ENCODE assay signal across 1 cellular context in genomic region chr10:31940839-31941653, GRCh38.
TF ChIP-seq lines count a peak whose summit lies in the region.

No MANE protein-coding gene starts in this region.

TF ChIP-seq in HEK293, 187 proteins besides CTCF, POLR2A, EP300 and RAD21 (continued from another document and continues in another):
- TF ChIP-seq ZNF148 (tag by site-specific recombination; IDR thresholded peaks at IDR 0.05; ENCODE audit: borderline replicate concordance) (no peak), ZNF112 (tag by site-specific recombination; IDR thresholded peaks at IDR 0.05) (no peak), MEIS1 (CRISPR knock-in tag; IDR thresholded peaks at IDR 0.05; ENCODE audit: borderline replicate concordance) (no peak), ZNF133 (tag by site-specific recombination; IDR thresholded peaks at IDR 0.05) (no peak), ZSCAN30 (tag by site-specific recombination; IDR thresholded peaks at IDR 0.05) (0 out of 2 replicates have a peak, but pooled peaks have one; percentile 40), ZNF610 (tag by site-specific recombination; IDR thresholded peaks at IDR 0.05; ENCODE audit: borderline replicate concordance) (no peak), ZNF747 (tag by site-specific recombination; IDR thresholded peaks at IDR 0.05) (no peak), ZNF37A (tag by site-specific recombination; IDR thresholded peaks at IDR 0.05) (no peak), GLI4 (tag by site-specific recombination; IDR thresholded peaks at IDR 0.05) (no peak), ZBTB20 (tag by site-specific recombination; IDR thresholded peaks at IDR 0.05) (no peak), GLIS1 (tag by site-specific recombination; IDR thresholded peaks at IDR 0.05) (0 out of 2 replicates have a peak, but pooled peaks have one; percentile 7), ZNF311 (tag by site-specific recombination; IDR thresholded peaks at IDR 0.05; ENCODE audit: borderline replicate concordance) (no peak), ZNF423 (tag by site-specific recombination; IDR thresholded peaks at IDR 0.05) (no peak), ZNF629 (tag by site-specific recombination; IDR thresholded peaks at IDR 0.05) (peak; percentile 81), RBAK (tag by site-specific recombination; IDR thresholded peaks at IDR 0.05) (no peak), ZNF501 (tag by site-specific recombination; IDR thresholded peaks at IDR 0.05) (no peak), ZNF335 (tag by site-specific recombination; conservative IDR thresholded peaks at IDR 0.05) (peak; percentile 27; the same call in 1 of the 2 replicates), ZNF791 (tag by site-specific recombination; IDR thresholded peaks at IDR 0.05) (no peak), ZNF426 (tag by site-specific recombination; IDR thresholded peaks at IDR 0.05) (no peak), ZXDB (tag by site-specific recombination; IDR thresholded peaks at IDR 0.05) (no peak), KLF8 (tag by site-specific recombination; IDR thresholded peaks at IDR 0.05) (no peak), ZNF701 (tag by site-specific recombination; IDR thresholded peaks at IDR 0.05) (no peak), ZNF416 (tag by site-specific recombination; IDR thresholded peaks at IDR 0.05) (no peak), SP7 (tag by site-specific recombination; IDR thresholded peaks at IDR 0.05) (peak; percentile 77), ZNF558 (tag by site-specific recombination; IDR thresholded peaks at IDR 0.05) (0 out of 2 replicates have a peak, but pooled peaks have one; percentile 38), GFI1B (tag by site-specific recombination; IDR thresholded peaks at IDR 0.05) (no peak), ZNF146 (tag by site-specific recombination; IDR thresholded peaks at IDR 0.05) (no peak), SETDB1 (IDR thresholded peaks at IDR 0.05; ENCODE audit: insufficient read length, low read length) (no peak), ZNF366 (tag by site-specific recombination; conservative IDR thresholded peaks at IDR 0.05) (peak; percentile 47; the same call in 1 of the 2 replicates), SP3 (tag by site-specific recombination; IDR thresholded peaks at IDR 0.05) (no peak; the same call in 1 of the 2 replicates), ZNF645 (tag by site-specific recombination; IDR thresholded peaks at IDR 0.05) (no peak), ZFP41 (tag by site-specific recombination; IDR thresholded peaks at IDR 0.05; ENCODE audit: borderline replicate concordance) (no peak), ZNF274 (IDR thresholded peaks at IDR 0.05; ENCODE audit: low read length) (no peak), ZNF274 (tag by site-specific recombination; IDR thresholded peaks at IDR 0.05; ENCODE audit: borderline replicate concordance) (no peak), ZNF664 (tag by site-specific recombination; IDR thresholded peaks at IDR 0.05) (no peak), ZNF19 (tag by site-specific recombination; IDR thresholded peaks at IDR 0.05; ENCODE audit: low read depth) (no peak), ZNF239 (tag by site-specific recombination; IDR thresholded peaks at IDR 0.05) (no peak), ZNF404 (tag by site-specific recombination; IDR thresholded peaks at IDR 0.05) (no peak), ZNF184 (tag by site-specific recombination; IDR thresholded peaks at IDR 0.05) (peak; percentile 87), ZNF514 (tag by site-specific recombination; IDR thresholded peaks at IDR 0.05) (no peak), GLIS2 (tag by site-specific recombination; IDR thresholded peaks at IDR 0.05) (no peak), ZNF585B (tag by site-specific recombination; IDR thresholded peaks at IDR 0.05) (no peak), ZNF302 (tag by site-specific recombination; IDR thresholded peaks at IDR 0.05; ENCODE audit: low read depth) (no peak)
- TF ChIP-seq, protein P1, sequence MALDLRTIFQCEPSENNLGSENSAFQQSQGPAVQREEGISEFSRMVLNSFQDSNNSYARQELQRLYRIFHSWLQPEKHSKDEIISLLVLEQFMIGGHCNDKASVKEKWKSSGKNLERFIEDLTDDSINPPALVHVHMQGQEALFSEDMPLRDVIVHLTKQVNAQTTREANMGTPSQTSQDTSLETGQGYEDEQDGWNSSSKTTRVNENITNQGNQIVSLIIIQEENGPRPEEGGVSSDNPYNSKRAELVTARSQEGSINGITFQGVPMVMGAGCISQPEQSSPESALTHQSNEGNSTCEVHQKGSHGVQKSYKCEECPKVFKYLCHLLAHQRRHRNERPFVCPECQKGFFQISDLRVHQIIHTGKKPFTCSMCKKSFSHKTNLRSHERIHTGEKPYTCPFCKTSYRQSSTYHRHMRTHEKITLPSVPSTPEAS (tag by site-specific recombination; IDR thresholded peaks at IDR 0.05), result no peak
- TF ChIP-seq, protein P2, sequence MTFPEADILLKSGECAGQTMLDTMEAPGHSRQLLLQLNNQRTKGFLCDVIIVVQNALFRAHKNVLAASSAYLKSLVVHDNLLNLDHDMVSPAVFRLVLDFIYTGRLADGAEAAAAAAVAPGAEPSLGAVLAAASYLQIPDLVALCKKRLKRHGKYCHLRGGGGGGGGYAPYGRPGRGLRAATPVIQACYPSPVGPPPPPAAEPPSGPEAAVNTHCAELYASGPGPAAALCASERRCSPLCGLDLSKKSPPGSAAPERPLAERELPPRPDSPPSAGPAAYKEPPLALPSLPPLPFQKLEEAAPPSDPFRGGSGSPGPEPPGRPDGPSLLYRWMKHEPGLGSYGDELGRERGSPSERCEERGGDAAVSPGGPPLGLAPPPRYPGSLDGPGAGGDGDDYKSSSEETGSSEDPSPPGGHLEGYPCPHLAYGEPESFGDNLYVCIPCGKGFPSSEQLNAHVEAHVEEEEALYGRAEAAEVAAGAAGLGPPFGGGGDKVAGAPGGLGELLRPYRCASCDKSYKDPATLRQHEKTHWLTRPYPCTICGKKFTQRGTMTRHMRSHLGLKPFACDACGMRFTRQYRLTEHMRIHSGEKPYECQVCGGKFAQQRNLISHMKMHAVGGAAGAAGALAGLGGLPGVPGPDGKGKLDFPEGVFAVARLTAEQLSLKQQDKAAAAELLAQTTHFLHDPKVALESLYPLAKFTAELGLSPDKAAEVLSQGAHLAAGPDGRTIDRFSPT (tag by site-specific recombination; IDR thresholded peaks at IDR 0.05), result no peak
- TF ChIP-seq, protein P3, sequence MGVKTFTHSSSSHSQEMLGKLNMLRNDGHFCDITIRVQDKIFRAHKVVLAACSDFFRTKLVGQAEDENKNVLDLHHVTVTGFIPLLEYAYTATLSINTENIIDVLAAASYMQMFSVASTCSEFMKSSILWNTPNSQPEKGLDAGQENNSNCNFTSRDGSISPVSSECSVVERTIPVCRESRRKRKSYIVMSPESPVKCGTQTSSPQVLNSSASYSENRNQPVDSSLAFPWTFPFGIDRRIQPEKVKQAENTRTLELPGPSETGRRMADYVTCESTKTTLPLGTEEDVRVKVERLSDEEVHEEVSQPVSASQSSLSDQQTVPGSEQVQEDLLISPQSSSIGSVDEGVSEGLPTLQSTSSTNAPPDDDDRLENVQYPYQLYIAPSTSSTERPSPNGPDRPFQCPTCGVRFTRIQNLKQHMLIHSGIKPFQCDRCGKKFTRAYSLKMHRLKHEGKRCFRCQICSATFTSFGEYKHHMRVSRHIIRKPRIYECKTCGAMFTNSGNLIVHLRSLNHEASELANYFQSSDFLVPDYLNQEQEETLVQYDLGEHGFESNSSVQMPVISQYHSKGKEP (tag by site-specific recombination; IDR thresholded peaks at IDR 0.05), result peak; percentile 17; the same call in 1 of the 2 replicates
- TF ChIP-seq, protein P4, sequence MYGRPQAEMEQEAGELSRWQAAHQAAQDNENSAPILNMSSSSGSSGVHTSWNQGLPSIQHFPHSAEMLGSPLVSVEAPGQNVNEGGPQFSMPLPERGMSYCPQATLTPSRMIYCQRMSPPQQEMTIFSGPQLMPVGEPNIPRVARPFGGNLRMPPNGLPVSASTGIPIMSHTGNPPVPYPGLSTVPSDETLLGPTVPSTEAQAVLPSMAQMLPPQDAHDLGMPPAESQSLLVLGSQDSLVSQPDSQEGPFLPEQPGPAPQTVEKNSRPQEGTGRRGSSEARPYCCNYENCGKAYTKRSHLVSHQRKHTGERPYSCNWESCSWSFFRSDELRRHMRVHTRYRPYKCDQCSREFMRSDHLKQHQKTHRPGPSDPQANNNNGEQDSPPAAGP (tag by site-specific recombination; IDR thresholded peaks at IDR 0.05), result 0 out of 2 replicates have a peak, but pooled peaks have one; percentile 47
- TF ChIP-seq, protein P5, sequence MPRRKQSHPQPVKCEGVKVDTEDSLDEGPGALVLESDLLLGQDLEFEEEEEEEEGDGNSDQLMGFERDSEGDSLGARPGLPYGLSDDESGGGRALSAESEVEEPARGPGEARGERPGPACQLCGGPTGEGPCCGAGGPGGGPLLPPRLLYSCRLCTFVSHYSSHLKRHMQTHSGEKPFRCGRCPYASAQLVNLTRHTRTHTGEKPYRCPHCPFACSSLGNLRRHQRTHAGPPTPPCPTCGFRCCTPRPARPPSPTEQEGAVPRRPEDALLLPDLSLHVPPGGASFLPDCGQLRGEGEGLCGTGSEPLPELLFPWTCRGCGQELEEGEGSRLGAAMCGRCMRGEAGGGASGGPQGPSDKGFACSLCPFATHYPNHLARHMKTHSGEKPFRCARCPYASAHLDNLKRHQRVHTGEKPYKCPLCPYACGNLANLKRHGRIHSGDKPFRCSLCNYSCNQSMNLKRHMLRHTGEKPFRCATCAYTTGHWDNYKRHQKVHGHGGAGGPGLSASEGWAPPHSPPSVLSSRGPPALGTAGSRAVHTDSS (tag by site-specific recombination; IDR thresholded peaks at IDR 0.05), result no peak
- TF ChIP-seq, protein P6, sequence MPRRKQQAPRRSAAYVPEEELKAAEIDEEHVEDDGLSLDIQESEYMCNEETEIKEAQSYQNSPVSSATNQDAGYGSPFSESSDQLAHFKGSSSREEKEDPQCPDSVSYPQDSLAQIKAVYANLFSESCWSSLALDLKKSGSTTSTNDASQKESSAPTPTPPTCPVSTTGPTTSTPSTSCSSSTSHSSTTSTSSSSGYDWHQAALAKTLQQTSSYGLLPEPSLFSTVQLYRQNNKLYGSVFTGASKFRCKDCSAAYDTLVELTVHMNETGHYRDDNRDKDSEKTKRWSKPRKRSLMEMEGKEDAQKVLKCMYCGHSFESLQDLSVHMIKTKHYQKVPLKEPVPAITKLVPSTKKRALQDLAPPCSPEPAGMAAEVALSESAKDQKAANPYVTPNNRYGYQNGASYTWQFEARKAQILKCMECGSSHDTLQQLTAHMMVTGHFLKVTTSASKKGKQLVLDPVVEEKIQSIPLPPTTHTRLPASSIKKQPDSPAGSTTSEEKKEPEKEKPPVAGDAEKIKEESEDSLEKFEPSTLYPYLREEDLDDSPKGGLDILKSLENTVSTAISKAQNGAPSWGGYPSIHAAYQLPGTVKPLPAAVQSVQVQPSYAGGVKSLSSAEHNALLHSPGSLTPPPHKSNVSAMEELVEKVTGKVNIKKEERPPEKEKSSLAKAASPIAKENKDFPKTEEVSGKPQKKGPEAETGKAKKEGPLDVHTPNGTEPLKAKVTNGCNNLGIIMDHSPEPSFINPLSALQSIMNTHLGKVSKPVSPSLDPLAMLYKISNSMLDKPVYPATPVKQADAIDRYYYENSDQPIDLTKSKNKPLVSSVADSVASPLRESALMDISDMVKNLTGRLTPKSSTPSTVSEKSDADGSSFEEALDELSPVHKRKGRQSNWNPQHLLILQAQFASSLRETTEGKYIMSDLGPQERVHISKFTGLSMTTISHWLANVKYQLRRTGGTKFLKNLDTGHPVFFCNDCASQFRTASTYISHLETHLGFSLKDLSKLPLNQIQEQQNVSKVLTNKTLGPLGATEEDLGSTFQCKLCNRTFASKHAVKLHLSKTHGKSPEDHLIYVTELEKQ (tag by site-specific recombination; IDR thresholded peaks at IDR 0.05; ENCODE audit: borderline replicate concordance), result peak; percentile 40; the same call in 1 of the 2 replicates
- TF ChIP-seq, protein P7, sequence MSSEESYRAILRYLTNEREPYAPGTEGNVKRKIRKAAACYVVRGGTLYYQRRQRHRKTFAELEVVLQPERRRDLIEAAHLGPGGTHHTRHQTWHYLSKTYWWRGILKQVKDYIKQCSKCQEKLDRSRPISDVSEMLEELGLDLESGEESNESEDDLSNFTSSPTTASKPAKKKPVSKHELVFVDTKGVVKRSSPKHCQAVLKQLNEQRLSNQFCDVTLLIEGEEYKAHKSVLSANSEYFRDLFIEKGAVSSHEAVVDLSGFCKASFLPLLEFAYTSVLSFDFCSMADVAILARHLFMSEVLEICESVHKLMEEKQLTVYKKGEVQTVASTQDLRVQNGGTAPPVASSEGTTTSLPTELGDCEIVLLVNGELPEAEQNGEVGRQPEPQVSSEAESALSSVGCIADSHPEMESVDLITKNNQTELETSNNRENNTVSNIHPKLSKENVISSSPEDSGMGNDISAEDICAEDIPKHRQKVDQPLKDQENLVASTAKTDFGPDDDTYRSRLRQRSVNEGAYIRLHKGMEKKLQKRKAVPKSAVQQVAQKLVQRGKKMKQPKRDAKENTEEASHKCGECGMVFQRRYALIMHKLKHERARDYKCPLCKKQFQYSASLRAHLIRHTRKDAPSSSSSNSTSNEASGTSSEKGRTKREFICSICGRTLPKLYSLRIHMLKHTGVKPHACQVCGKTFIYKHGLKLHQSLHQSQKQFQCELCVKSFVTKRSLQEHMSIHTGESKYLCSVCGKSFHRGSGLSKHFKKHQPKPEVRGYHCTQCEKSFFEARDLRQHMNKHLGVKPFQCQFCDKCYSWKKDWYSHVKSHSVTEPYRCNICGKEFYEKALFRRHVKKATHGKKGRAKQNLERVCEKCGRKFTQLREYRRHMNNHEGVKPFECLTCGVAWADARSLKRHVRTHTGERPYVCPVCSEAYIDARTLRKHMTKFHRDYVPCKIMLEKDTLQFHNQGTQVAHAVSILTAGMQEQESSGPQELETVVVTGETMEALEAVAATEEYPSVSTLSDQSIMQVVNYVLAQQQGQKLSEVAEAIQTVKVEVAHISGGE (tag by site-specific recombination; conservative IDR thresholded peaks at IDR 0.05; ENCODE audit: low read depth), result 0 out of 2 replicates have a peak, but pooled peaks have one; percentile 43
